12 cellular contexts compared by ENCODE assay signal in genomic region chr7:101818699-101819071, GRCh38. TPM values are rescaled to one million over a fixed set of nuclear protein-coding genes. Genes with fewer than 3 reads are reported as not detected.
DNase-seq lines count a peak whose midpoint lies in the region; ATAC-seq and TF ChIP-seq lines count a peak whose summit lies in the region.
"Had no signal": no experiment of that assay in that cellular context is flagged by ENCODE, and none has a peak within 500 bp of the region (broad histone marks: within the 10 kb centered on the region; RNA-seq: fewer than 3 reads in every experiment).

No MANE protein-coding gene starts in this region.

- ATAC-seq in T-helper 17 cell (no peak), GM19467 (IDR thresholded peaks at IDR 0.05; ENCODE audit: unreplicated experiment) (no peak)

- H3K9ac ChIP-seq in ES-I3 (ENCODE audit: low read depth, low read length) (peak overlapping the region; percentile 65; the same call in 1 of the 2 replicates), iPS-20b (ENCODE audit: low read depth, low read length) (no peak overlapping the region)

- H3K4me3 ChIP-seq in iPS-20b (ENCODE audit: low read length) (peak overlapping the region; percentile 65), sigmoid colon (peak overlapping the region in 2 of 4 donors; percentile 74 to 96)

- H3K27ac ChIP-seq in iPS-20b (ENCODE audit: low read length), result no peak overlapping the region
- peak overlapping the region; percentile 79 to 93 (median 86) for H3K27ac ChIP-seq in sigmoid colon

- DNase-seq in T-helper 17 cell (no peak), sigmoid colon (peak; percentile 54), NCI-H1436 (lab: John Stamatoyannopoulos, UW) (no peak)
- no peak for DNase-seq in effector CD8-positive, alpha-beta T cell (lab: John Stamatoyannopoulos, UW)
- no peak for DNase-seq in stimulated activated CD4-positive, alpha-beta T cell treated with anti-CD3 and anti-CD28 coated beads, Interleukin-15, amount 100 ng/mL, for 24 hours
- DNase-seq: activated gamma-delta T cell, DMS79, HCEC 1CT, NCI-H1092 treated with DMSO at 0.1 percent for 48 hours had no signal

- H3K36me3 ChIP-seq in ES-I3 (ENCODE audit: insufficient read depth, low read length) (no peaks in the 10 kb centered on the region; the same call in 1 of the 2 replicates), iPS-20b (ENCODE audit: insufficient read depth, low read depth, low read length) (peaks cover 7% of the 10 kb centered on the region; the same call in 1 of the 2 replicates), sigmoid colon (no peaks in the 10 kb centered on the region)

- WGBS in sigmoid colon, 2 donors, result 93 to 95% methylated on average over 11 of the region's 11 CpGs

- H3K4me1 Mint-ChIP-seq in T-helper 17 cell, result peaks cover 24% of the 10 kb centered on the region

- intact Hi-C loops in sigmoid colon (cut with DNase I), result loop anchor here (2.0 to 5.0 kb wide), 4 partner anchors 36 to 224 kb away; no protein-coding TSS in a partner anchor

- H3K9me3 ChIP-seq in ES-I3 (ENCODE audit: control insufficient read depth, insufficient read depth, low read length) (no peaks in the 10 kb centered on the region), T-helper 17 cell (ENCODE audit: control insufficient read depth, low read length, poor library complexity, severe bottlenecking) (no peaks in the 10 kb centered on the region), iPS-20b (ENCODE audit: insufficient read depth, low read depth, low read length) (no peaks in the 10 kb centered on the region), sigmoid colon (no peaks in the 10 kb centered on the region)

- peak overlapping the region; percentile 81 for H3K4me3 Mint-ChIP-seq in T-helper 17 cell

- no peak for TF ChIP-seq EP300 in sigmoid colon (IDR thresholded peaks at IDR 0.05)

- peaks cover 36% of the 10 kb centered on the region for H3K4me1 ChIP-seq in ES-I3 (ENCODE audit: insufficient read depth, low read length)
- peaks cover 44% of the 10 kb centered on the region for H3K4me1 ChIP-seq in iPS-20b (ENCODE audit: insufficient read depth, low read length)
- peaks cover 4 to 63% (median 45%) of the 10 kb centered on the region in 4 donors for H3K4me1 ChIP-seq in sigmoid colon

- TF ChIP-seq POLR2A in sigmoid colon (IDR thresholded peaks at IDR 0.05), result no peak

- H3K27me3 ChIP-seq in iPS-20b (ENCODE audit: insufficient read depth, low read length) (peaks cover 19% of the 10 kb centered on the region), sigmoid colon (no peaks in the 10 kb centered on the region)

- H3K27me3 Mint-ChIP-seq in T-helper 17 cell, result no peaks in the 10 kb centered on the region

- no peak overlapping the region for H3K27ac Mint-ChIP-seq in T-helper 17 cell

- H3K36me3 Mint-ChIP-seq in T-helper 17 cell (ENCODE audit: low read depth), result no peaks in the 10 kb centered on the region

- TF ChIP-seq CTCF in sigmoid colon (IDR thresholded peaks at IDR 0.05), result no peak

RNA-seq across cellular contexts. Expression of gene CUX1, which starts 1.3 kb away (rescaled TPM):
- total RNA-seq in T-helper 17 cell, result 10 to 100 TPM; 35.6 to 52.8 TPM
- 100 to 1,000 TPM in 2 of 4 donors, 10 to 100 TPM in 2; 47.4 to 127 (median 79.0) TPM for total RNA-seq in sigmoid colon
- polyA plus RNA-seq in sigmoid colon, result 10 to 100 TPM; 46.7 to 49.9 (median 47.2) TPM
